ENCODE assay signal across 2 cellular contexts in the genomic region with DNA sequence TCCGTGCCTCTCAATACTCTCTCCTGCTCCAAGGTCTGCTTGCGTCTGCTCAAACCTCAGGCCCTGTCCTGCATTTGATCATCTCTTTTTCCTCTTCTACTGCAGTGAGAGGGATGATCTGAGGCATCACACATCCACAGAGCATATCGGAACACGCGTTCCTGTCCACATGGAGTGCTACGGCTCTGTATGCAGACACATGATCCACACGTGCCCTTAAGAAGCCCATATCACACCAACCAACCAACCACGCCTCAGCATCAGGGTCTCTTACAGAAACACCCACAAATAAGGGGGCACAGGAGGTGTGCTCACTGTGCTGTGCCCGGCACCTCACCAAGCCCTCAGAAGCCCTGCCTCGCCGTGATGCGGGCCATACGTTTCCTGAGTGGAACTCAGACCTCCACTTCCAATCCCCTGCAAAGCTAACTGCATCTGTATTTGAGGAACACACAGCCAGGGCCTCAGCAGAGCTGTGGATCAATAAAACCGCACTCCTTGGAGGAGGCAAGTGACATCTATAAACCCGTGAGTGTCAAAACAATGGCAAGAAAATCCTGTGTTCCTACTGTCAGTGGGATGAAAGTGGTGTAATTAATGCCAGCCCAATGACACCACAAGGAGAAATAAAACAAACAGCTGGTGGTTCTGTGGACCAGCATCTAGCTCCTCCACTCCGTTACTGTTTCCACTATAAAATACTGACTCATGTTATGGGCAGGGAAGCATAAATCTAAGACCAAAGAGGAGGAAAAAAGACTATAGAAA.
TF ChIP-seq lines count a peak whose summit lies in the region.

No MANE protein-coding gene starts in this region.

TF ChIP-seq in HepG2, 621 proteins besides CTCF, POLR2A, EP300 and RAD21:
- no peak for TF ChIP-seq ZNF124 (CRISPR knock-in tag; IDR thresholded peaks at IDR 0.05)
- TF ChIP-seq, protein P1, sequence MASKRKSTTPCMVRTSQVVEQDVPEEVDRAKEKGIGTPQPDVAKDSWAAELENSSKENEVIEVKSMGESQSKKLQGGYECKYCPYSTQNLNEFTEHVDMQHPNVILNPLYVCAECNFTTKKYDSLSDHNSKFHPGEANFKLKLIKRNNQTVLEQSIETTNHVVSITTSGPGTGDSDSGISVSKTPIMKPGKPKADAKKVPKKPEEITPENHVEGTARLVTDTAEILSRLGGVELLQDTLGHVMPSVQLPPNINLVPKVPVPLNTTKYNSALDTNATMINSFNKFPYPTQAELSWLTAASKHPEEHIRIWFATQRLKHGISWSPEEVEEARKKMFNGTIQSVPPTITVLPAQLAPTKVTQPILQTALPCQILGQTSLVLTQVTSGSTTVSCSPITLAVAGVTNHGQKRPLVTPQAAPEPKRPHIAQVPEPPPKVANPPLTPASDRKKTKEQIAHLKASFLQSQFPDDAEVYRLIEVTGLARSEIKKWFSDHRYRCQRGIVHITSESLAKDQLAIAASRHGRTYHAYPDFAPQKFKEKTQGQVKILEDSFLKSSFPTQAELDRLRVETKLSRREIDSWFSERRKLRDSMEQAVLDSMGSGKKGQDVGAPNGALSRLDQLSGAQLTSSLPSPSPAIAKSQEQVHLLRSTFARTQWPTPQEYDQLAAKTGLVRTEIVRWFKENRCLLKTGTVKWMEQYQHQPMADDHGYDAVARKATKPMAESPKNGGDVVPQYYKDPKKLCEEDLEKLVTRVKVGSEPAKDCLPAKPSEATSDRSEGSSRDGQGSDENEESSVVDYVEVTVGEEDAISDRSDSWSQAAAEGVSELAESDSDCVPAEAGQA (IDR thresholded peaks at IDR 0.05; ENCODE audit: low read depth), result no peak
- TF ChIP-seq, protein P1 (CRISPR knock-in tag; IDR thresholded peaks at IDR 0.05; ENCODE audit: borderline replicate concordance), result no peak
- TF ChIP-seq ZNF501 (CRISPR knock-in tag; IDR thresholded peaks at IDR 0.05), result no peak
- TF ChIP-seq, protein P2, sequence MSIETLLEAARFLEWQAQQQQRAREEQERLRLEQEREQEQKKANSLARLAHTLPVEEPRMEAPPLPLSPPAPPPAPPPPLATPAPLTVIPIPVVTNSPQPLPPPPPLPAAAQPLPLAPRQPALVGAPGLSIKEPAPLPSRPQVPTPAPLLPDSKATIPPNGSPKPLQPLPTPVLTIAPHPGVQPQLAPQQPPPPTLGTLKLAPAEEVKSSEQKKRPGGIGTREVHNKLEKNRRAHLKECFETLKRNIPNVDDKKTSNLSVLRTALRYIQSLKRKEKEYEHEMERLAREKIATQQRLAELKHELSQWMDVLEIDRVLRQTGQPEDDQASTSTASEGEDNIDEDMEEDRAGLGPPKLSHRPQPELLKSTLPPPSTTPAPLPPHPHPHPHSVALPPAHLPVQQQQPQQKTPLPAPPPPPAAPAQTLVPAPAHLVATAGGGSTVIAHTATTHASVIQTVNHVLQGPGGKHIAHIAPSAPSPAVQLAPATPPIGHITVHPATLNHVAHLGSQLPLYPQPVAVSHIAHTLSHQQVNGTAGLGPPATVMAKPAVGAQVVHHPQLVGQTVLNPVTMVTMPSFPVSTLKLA (IDR thresholded peaks at IDR 0.05), result peak; percentile 56
- no peak for TF ChIP-seq GTF3A (CRISPR knock-in tag; conservative IDR thresholded peaks at IDR 0.05)
- TF ChIP-seq, protein P3, sequence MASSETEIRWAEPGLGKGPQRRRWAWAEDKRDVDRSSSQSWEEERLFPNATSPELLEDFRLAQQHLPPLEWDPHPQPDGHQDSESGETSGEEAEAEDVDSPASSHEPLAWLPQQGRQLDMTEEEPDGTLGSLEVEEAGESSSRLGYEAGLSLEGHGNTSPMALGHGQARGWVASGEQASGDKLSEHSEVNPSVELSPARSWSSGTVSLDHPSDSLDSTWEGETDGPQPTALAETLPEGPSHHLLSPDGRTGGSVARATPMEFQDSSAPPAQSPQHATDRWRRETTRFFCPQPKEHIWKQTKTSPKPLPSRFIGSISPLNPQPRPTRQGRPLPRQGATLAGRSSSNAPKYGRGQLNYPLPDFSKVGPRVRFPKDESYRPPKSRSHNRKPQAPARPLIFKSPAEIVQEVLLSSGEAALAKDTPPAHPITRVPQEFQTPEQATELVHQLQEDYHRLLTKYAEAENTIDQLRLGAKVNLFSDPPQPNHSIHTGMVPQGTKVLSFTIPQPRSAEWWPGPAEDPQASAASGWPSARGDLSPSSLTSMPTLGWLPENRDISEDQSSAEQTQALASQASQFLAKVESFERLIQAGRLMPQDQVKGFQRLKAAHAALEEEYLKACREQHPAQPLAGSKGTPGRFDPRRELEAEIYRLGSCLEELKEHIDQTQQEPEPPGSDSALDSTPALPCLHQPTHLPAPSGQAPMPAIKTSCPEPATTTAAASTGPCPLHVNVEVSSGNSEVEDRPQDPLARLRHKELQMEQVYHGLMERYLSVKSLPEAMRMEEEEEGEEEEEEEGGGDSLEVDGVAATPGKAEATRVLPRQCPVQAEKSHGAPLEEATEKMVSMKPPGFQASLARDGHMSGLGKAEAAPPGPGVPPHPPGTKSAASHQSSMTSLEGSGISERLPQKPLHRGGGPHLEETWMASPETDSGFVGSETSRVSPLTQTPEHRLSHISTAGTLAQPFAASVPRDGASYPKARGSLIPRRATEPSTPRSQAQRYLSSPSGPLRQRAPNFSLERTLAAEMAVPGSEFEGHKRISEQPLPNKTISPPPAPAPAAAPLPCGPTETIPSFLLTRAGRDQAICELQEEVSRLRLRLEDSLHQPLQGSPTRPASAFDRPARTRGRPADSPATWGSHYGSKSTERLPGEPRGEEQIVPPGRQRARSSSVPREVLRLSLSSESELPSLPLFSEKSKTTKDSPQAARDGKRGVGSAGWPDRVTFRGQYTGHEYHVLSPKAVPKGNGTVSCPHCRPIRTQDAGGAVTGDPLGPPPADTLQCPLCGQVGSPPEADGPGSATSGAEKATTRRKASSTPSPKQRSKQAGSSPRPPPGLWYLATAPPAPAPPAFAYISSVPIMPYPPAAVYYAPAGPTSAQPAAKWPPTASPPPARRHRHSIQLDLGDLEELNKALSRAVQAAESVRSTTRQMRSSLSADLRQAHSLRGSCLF (CRISPR knock-in tag; IDR thresholded peaks at IDR 0.05; ENCODE audit: borderline replicate concordance), result no peak
TF ChIP-seq in HepG2: peak in this region for 1.

TF ChIP-seq in neural cell, 6 proteins besides CTCF, POLR2A, EP300 and RAD21:
- TF ChIP-seq POLR2AphosphoS5 (IDR thresholded peaks at IDR 0.05) (peak; percentile 58), EZH2 (IDR thresholded peaks at IDR 0.05; ENCODE audit: borderline replicate concordance, insufficient read depth, low read length, poor library complexity, severe bottlenecking) (no peak)
- TF ChIP-seq, protein P4, sequence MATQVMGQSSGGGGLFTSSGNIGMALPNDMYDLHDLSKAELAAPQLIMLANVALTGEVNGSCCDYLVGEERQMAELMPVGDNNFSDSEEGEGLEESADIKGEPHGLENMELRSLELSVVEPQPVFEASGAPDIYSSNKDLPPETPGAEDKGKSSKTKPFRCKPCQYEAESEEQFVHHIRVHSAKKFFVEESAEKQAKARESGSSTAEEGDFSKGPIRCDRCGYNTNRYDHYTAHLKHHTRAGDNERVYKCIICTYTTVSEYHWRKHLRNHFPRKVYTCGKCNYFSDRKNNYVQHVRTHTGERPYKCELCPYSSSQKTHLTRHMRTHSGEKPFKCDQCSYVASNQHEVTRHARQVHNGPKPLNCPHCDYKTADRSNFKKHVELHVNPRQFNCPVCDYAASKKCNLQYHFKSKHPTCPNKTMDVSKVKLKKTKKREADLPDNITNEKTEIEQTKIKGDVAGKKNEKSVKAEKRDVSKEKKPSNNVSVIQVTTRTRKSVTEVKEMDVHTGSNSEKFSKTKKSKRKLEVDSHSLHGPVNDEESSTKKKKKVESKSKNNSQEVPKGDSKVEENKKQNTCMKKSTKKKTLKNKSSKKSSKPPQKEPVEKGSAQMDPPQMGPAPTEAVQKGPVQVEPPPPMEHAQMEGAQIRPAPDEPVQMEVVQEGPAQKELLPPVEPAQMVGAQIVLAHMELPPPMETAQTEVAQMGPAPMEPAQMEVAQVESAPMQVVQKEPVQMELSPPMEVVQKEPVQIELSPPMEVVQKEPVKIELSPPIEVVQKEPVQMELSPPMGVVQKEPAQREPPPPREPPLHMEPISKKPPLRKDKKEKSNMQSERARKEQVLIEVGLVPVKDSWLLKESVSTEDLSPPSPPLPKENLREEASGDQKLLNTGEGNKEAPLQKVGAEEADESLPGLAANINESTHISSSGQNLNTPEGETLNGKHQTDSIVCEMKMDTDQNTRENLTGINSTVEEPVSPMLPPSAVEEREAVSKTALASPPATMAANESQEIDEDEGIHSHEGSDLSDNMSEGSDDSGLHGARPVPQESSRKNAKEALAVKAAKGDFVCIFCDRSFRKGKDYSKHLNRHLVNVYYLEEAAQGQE (IDR thresholded peaks at IDR 0.05; ENCODE audit: borderline replicate concordance), result no peak
